In the genomic region with DNA sequence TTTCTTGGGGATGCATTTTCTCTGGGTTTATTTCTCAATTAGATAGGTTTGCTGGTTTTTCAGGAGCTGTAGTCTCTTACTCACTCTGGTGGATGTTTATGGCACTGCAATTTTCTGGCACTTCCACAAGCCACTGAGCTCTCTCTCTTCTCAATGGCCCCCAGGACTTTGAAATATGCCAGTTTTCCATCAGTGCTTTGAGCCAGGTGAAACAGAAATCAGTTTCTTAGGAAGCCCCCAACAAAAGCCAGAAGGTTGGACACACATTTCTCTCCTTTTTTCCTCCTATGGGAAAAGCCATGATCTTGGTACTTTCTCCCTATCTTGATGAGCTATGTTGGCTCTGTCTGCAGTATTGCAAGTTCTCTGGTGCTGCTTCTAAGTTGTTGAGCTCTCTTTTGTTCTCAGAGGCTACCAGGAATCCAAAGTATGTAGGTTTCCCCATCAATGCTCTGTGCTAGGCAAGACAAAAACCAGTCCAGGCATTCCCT, we compare ENCODE assay signal across 8 cellular contexts.
DNase-seq lines count a peak whose midpoint lies in the region; ATAC-seq, FAIRE-seq and TF ChIP-seq lines count a peak whose summit lies in the region.

No MANE protein-coding gene starts in this region.

- DNase-seq in BJ (ENCODE audit: low read depth) (no peak), GM18507 (ENCODE audit: extremely low spot score, insufficient read length, low read depth) (no peak), LNCaP clone FGC (ENCODE audit: low read depth) (no peak), activated B cell treated with CpG ODN at 0.5 μM for 24 hours (no peak), iPS DF 6.9 (ENCODE audit: low read depth, low spot score) (peak; percentile 64), NCI-H1930 (lab: John Stamatoyannopoulos, UW) (no peak), putamen (ENCODE audit: low spot score) (no peak)

- no peak overlapping the region for H3K27ac Mint-ChIP-seq in activated B cell treated with CpG ODN at 0.5 μM for 24 hours

- H3K4me3 ChIP-seq in BJ (ENCODE audit: low read depth, low read length) = no peak overlapping the region
- H3K4me3 ChIP-seq in LNCaP clone FGC (ENCODE audit: low read depth, low read length) = no peak overlapping the region
- H3K4me3 ChIP-seq in iPS DF 6.9 (ENCODE audit: low read length) = no peak overlapping the region

- no peak overlapping the region for H3K4me3 Mint-ChIP-seq in activated B cell treated with CpG ODN at 0.5 μM for 24 hours

- ATAC-seq in activated B cell treated with CpG ODN at 0.5 μM for 24 hours (ENCODE audit: low read depth) (peak; percentile 75), HG02884 (IDR thresholded peaks at IDR 0.05; ENCODE audit: unreplicated experiment) (no peak)

- H3K36me3 ChIP-seq in BJ (ENCODE audit: control insufficient read depth, insufficient read depth, low read length) = no peaks in the 10 kb centered on the region
- no peaks in the 10 kb centered on the region for H3K36me3 ChIP-seq in iPS DF 6.9 (ENCODE audit: control insufficient read depth, insufficient read depth, low read length)

- H3K27me3 Mint-ChIP-seq in activated B cell treated with CpG ODN at 0.5 μM for 24 hours = peaks cover 4% of the 10 kb centered on the region

- H3K4me1 Mint-ChIP-seq in activated B cell treated with CpG ODN at 0.5 μM for 24 hours = no peaks in the 10 kb centered on the region

- POLR2A ChIA-PET in BJ (lab: Charles Lee) = interaction anchor here (0.6 kb wide), 1 partner anchor 1179 kb away, joined by 4 read pairs; no protein-coding TSS in a partner anchor
- POLR2A ChIA-PET in activated B cell treated with CpG ODN at 0.5 μM for 24 hours (lab: Charles Lee) = interaction anchor here (0.7 to 1.4 kb wide), 4 partner anchors 16 to 76 kb away, joined by 3 to 7 read pairs (median 4); no protein-coding TSS in a partner anchor

- intact Hi-C loops in activated B cell treated with CpG ODN at 0.5 μM for 24 hours (cut with micrococcal nuclease) = loop anchor here (1.0 to 2.0 kb wide), 4 partner anchors 25 to 117 kb away; no protein-coding TSS in a partner anchor

- peaks cover 2% of the 10 kb centered on the region; the same call in 1 of the 2 replicates for H3K4me1 ChIP-seq in iPS DF 6.9 (ENCODE audit: control insufficient read depth, insufficient read depth, low read length)

- H3K9me3 ChIP-seq in iPS DF 6.9 (ENCODE audit: control insufficient read depth, insufficient read depth, low read length) = no peaks in the 10 kb centered on the region

- FAIRE-seq in GM18507 (lab: Jason Lieb, UNC) = peak; percentile 75

- H3K9me3 Mint-ChIP-seq in activated B cell treated with CpG ODN at 0.5 μM for 24 hours = peaks cover 23% of the 10 kb centered on the region

- peaks cover 2% of the 10 kb centered on the region for H3K36me3 Mint-ChIP-seq in activated B cell treated with CpG ODN at 0.5 μM for 24 hours (ENCODE audit: low read depth)

- H3K27ac ChIP-seq in iPS DF 6.9 (ENCODE audit: low read length) = no peak overlapping the region

- peaks cover 7% of the 10 kb centered on the region; the same call in 1 of the 2 replicates for H3K27me3 ChIP-seq in BJ (ENCODE audit: control insufficient read depth, insufficient read depth, low read length)
- no peaks in the 10 kb centered on the region for H3K27me3 ChIP-seq in iPS DF 6.9 (ENCODE audit: control insufficient read depth, insufficient read depth, low read length)

- TF ChIP-seq CTCF in BJ (IDR thresholded peaks at IDR 0.05; ENCODE audit: insufficient read depth, low read depth, low read length) (peak; percentile 85), LNCaP clone FGC (IDR thresholded peaks at IDR 0.05; ENCODE audit: control insufficient read depth, extremely low read depth, insufficient read depth) (peak; percentile 64), activated B cell treated with CpG ODN at 0.5 μM for 24 hours (IDR thresholded peaks at IDR 0.05) (no peak)

- CTCF ChIA-PET in BJ (lab: Yijun Ruan, JAX) (interaction anchor here (0.6 to 10.1 kb wide), 36 partner anchors 8 to 1108 kb away, joined by 3 to 263 read pairs (median 5); no protein-coding TSS in a partner anchor), activated B cell treated with CpG ODN at 0.5 μM for 24 hours (lab: Charles Lee) (interaction anchor here (0.6 to 6.2 kb wide), 29 partner anchors 9 to 609 kb away, joined by 3 to 169 read pairs (median 3); no protein-coding TSS in a partner anchor)
